In the genomic region with DNA sequence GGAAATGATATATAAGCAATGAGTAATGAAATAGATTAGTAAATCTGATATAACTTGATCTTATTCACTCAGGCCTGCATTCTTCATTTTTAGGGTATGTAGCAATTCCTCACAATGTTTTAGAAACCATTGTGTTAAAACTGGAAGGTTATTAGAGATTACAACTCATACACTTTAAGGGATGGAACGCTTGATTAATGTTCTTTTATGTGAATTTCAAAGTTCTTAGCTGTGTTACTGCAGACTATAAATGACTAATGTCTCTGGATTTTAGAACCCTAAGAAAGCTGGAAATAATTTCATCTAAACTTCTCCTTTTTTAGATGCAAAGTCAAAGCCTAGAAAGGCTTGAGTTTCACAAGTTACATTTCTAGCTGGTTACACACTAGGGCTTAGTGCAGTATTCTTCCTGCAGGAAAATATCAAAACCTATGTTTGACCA, we compare ENCODE assay signal across 20 cellular contexts.
DNase-seq lines count a peak whose midpoint lies in the region; ATAC-seq, FAIRE-seq and TF ChIP-seq lines count a peak whose summit lies in the region.
"Had no signal": no experiment of that assay in that cellular context is flagged by ENCODE, and none has a peak within 500 bp of the region (broad histone marks: within the 10 kb centered on the region; RNA-seq: fewer than 3 reads in every experiment).

No MANE protein-coding gene starts in this region.

- no peaks in the 10 kb centered on the region for H3K23me2 ChIP-seq in H9 (ENCODE audit: insufficient read length, low read depth, low read length, poor library complexity, severe bottlenecking)

- H3K56ac ChIP-seq in H9 (ENCODE audit: insufficient read length, low read depth, low read length) = no peak overlapping the region

- no peak overlapping the region for H3K14ac ChIP-seq in H9 (ENCODE audit: insufficient read depth, low read length)

- H3K9ac ChIP-seq in H9 (ENCODE audit: extremely low read depth, insufficient read length, low read length) = no peak overlapping the region

- no peaks in the 10 kb centered on the region for H3K36me3 ChIP-seq in thoracic aorta
- H3K36me3 ChIP-seq: right lobe of liver had no signal

- H3K4ac ChIP-seq in H9 (ENCODE audit: low read depth, low read length) = no peak overlapping the region

- H2BK20ac ChIP-seq in H9 (ENCODE audit: low read depth, low read length, poor library complexity, severe bottlenecking) = no peak overlapping the region

- H2BK12ac ChIP-seq in H9 (ENCODE audit: insufficient read length, low read depth, low read length) = no peak overlapping the region

- no peak overlapping the region for H3K4me2 ChIP-seq in H9 (ENCODE audit: insufficient read depth, insufficient read length, low read length)

- POLR2A ChIA-PET in activated CD8-positive, alpha-beta T cell treated with anti-CD3 and anti-CD28 coated beads, Interleukin-2, amount 10 ng/mL, durations not matched to agents 7 days and 5 days (lab: Charles Lee) = no interaction called here

- TF ChIP-seq CTCF in thoracic aorta (IDR thresholded peaks at IDR 0.05) (no peak), H9 (conservative IDR thresholded peaks at IDR 0.05) (no peak)

- DNase-seq in GM04504 (ENCODE audit: low read depth) (peak; percentile 79), fibroblast of peridontal ligament (ENCODE audit: extremely low read depth) (peak; percentile 68), thoracic aorta (ENCODE audit: low spot score) (no peak), H9 (no peak), urothelium cell line (ENCODE audit: low spot score) (no peak)
- no peak for DNase-seq in activated CD8-positive, alpha-beta T cell treated with anti-CD3 and anti-CD28 coated beads, Interleukin-2, amount 10 ng/mL, durations not matched to agents 7 days and 5 days
- DNase-seq: activated effector memory CD4-positive, alpha-beta T cell treated with anti-CD3 and anti-CD28 coated beads, Interleukin-2, amount 50 U/mL, for 16 hours; body of pancreas; CD8-positive, alpha-beta T cell; effector CD4-positive, alpha-beta T cell; Kasumi-1; NCI-H1694; OCI-M1; right lobe of liver; stimulated activated CD4-positive, alpha-beta T cell treated with anti-CD3 and anti-CD28 coated beads, Interleukin-4, amount 100 ng/mL, for 4 hours had no signal

- ATAC-seq in SK-N-SH treated with all-trans-retinoic acid at 6 μM for 48 hours = peak; percentile 69
- ATAC-seq in thoracic aorta (ENCODE audit: insufficient number of reproducible peaks, low FRiP score, low read depth) = peak; percentile 69
- no peak for ATAC-seq in activated CD8-positive, alpha-beta T cell treated with anti-CD3 and anti-CD28 coated beads, Interleukin-2, amount 10 ng/mL, durations not matched to agents 7 days and 5 days
- ATAC-seq: body of pancreas; CD8-positive, alpha-beta T cell; right lobe of liver had no signal

- H2BK15ac ChIP-seq in H9 (ENCODE audit: low read depth, low read length) = no peak overlapping the region

- no peak overlapping the region for H3K18ac ChIP-seq in H9 (ENCODE audit: insufficient read length, low read depth, low read length)

- no peak overlapping the region for H2AK5ac ChIP-seq in H9 (ENCODE audit: insufficient read length, low read length)

- no peak overlapping the region for H3K4me3 Mint-ChIP-seq in H9
- no peak overlapping the region for H3K4me3 Mint-ChIP-seq in activated CD8-positive, alpha-beta T cell treated with anti-CD3 and anti-CD28 coated beads, Interleukin-2, amount 10 ng/mL, durations not matched to agents 7 days and 5 days
- H3K4me3 Mint-ChIP-seq: CD8-positive, alpha-beta T cell; memory B cell; neural crest cell had no signal

- no peaks in the 10 kb centered on the region for H4K20me1 ChIP-seq in H9 (ENCODE audit: control insufficient read depth, insufficient read depth, insufficient read length)

- no peak for FAIRE-seq in urothelium cell line (lab: Jason Lieb, UNC)

- WGBS in H9 (ENCODE audit: extremely low coverage, insufficient read length, low lambda C conversion rate) = no CpG with 5 or more reads among the region's 1 CpG

- peaks cover 36 to 46% of the 10 kb centered on the region in 2 donors for H3K4me1 ChIP-seq in thoracic aorta (ENCODE audit: control insufficient read depth in 1 of 2, low read depth in 2 of 2)
- H3K4me1 ChIP-seq in H9 (ENCODE audit: insufficient read depth, low read length) = no peaks in the 10 kb centered on the region
- H3K4me1 ChIP-seq: body of pancreas, right lobe of liver had no signal

- no peak overlapping the region for H2BK5ac ChIP-seq in H9 (ENCODE audit: insufficient read length, low read length)

- no peak overlapping the region for H2BK120ac ChIP-seq in H9 (ENCODE audit: low read depth, low read length, poor library complexity, severe bottlenecking)

- no peak overlapping the region for H4K5ac ChIP-seq in H9 (ENCODE audit: insufficient read length, low read depth, low read length)

- H3K4me1 Mint-ChIP-seq in H9 = peaks cover 0 to 13% of the 10 kb centered on the region in 2 experiments; a peak in 3 of 4 replicates
- no peaks in the 10 kb centered on the region for H3K4me1 Mint-ChIP-seq in activated CD8-positive, alpha-beta T cell treated with anti-CD3 and anti-CD28 coated beads, Interleukin-2, amount 10 ng/mL, durations not matched to agents 7 days and 5 days (ENCODE audit: low read depth)
- H3K4me1 Mint-ChIP-seq: memory B cell had no signal

- CTCF ChIA-PET in activated CD8-positive, alpha-beta T cell treated with anti-CD3 and anti-CD28 coated beads, Interleukin-2, amount 10 ng/mL, durations not matched to agents 7 days and 5 days (lab: Charles Lee) = no interaction called here

- no peaks in the 10 kb centered on the region for H3K27me3 ChIP-seq in thoracic aorta (replicated peaks; ENCODE audit: insufficient read depth)
- H3K27me3 ChIP-seq in H9 (ENCODE audit: insufficient read depth, low read length) = no peaks in the 10 kb centered on the region
- H3K27me3 ChIP-seq: body of pancreas, right lobe of liver had no signal

- no peaks in the 10 kb centered on the region for H3K27me3 Mint-ChIP-seq in H9 (ENCODE audit: low read depth)
- peaks cover 3% of the 10 kb centered on the region for H3K27me3 Mint-ChIP-seq in activated CD8-positive, alpha-beta T cell treated with anti-CD3 and anti-CD28 coated beads, Interleukin-2, amount 10 ng/mL, durations not matched to agents 7 days and 5 days (ENCODE audit: low read depth)
- H3K27me3 Mint-ChIP-seq: memory B cell had no signal

- H4K8ac ChIP-seq in H9 (replicated peaks; ENCODE audit: insufficient read length, low read depth, low read length) = no peak overlapping the region

- no peak overlapping the region for H3T11ph ChIP-seq in H9 (ENCODE audit: low read length)

- H3K27ac ChIP-seq in thoracic aorta (peak overlapping the region; percentile 3 to 77), H9 (ENCODE audit: insufficient read length, low read depth, low read length) (no peak overlapping the region)
- H3K27ac ChIP-seq: body of pancreas, HL-60, right lobe of liver, VCaP had no signal

- H3K79me2 ChIP-seq in H9 (ENCODE audit: insufficient read depth, low read length) = no peaks in the 10 kb centered on the region

- H3K36me3 Mint-ChIP-seq in H9 (ENCODE audit: insufficient read depth in 1 of 3, low read depth in 3 of 3) = no peaks in the 10 kb centered on the region
- H3K36me3 Mint-ChIP-seq in activated CD8-positive, alpha-beta T cell treated with anti-CD3 and anti-CD28 coated beads, Interleukin-2, amount 10 ng/mL, durations not matched to agents 7 days and 5 days (ENCODE audit: low read depth) = no peaks in the 10 kb centered on the region
- H3K36me3 Mint-ChIP-seq: CD8-positive, alpha-beta T cell; memory B cell had no signal

- no peak overlapping the region for H3K23ac ChIP-seq in H9 (ENCODE audit: insufficient read length, low read depth, low read length)

- H3K4me3 ChIP-seq in thoracic aorta = no peak overlapping the region
- H3K4me3 ChIP-seq: body of pancreas, right lobe of liver had no signal

- no peak overlapping the region for H4K91ac ChIP-seq in H9 (ENCODE audit: insufficient read length, low read depth, low read length)

- no peak overlapping the region for H3K27ac Mint-ChIP-seq in H9
- no peak overlapping the region for H3K27ac Mint-ChIP-seq in activated CD8-positive, alpha-beta T cell treated with anti-CD3 and anti-CD28 coated beads, Interleukin-2, amount 10 ng/mL, durations not matched to agents 7 days and 5 days
- H3K27ac Mint-ChIP-seq: CD8-positive, alpha-beta T cell; memory B cell had no signal

- no peaks in the 10 kb centered on the region for H3K79me1 ChIP-seq in H9 (ENCODE audit: insufficient read depth, low read depth, low read length, poor library complexity, severe bottlenecking)

- no peaks in the 10 kb centered on the region for H3K9me3 Mint-ChIP-seq in H9
- H3K9me3 Mint-ChIP-seq in activated CD8-positive, alpha-beta T cell treated with anti-CD3 and anti-CD28 coated beads, Interleukin-2, amount 10 ng/mL, durations not matched to agents 7 days and 5 days (ENCODE audit: insufficient read depth) = no peaks in the 10 kb centered on the region
- H3K9me3 Mint-ChIP-seq: CD8-positive, alpha-beta T cell; neural crest cell had no signal

- no peaks in the 10 kb centered on the region for H3K9me3 ChIP-seq in thoracic aorta
- H3K9me3 ChIP-seq in H9 (ENCODE audit: control insufficient read depth, low read depth, low read length) = no peaks in the 10 kb centered on the region
- H3K9me3 ChIP-seq: body of pancreas, right lobe of liver had no signal

- H2AFZ ChIP-seq in H9 (ENCODE audit: low read length) = no peak overlapping the region

TF ChIP-seq in SK-N-SH treated with all-trans-retinoic acid at 6 μM for 48 hours, 23 proteins besides CTCF, POLR2A, EP300 and RAD21:
- TF ChIP-seq ZC3H10 (CRISPR knock-in tag; IDR thresholded peaks at IDR 0.05) (no peak), RARB (CRISPR knock-in tag; IDR thresholded peaks at IDR 0.05) (no peak), ESRRG (CRISPR knock-in tag; IDR thresholded peaks at IDR 0.05) (no peak), CSDC2 (CRISPR knock-in tag; IDR thresholded peaks at IDR 0.05) (no peak), SNAI2 (CRISPR knock-in tag; IDR thresholded peaks at IDR 0.05) (no peak), ZNF70 (CRISPR knock-in tag; IDR thresholded peaks at IDR 0.05) (no peak), TCF4 (CRISPR knock-in tag; IDR thresholded peaks at IDR 0.05; ENCODE audit: borderline replicate concordance) (no peak), TOX (CRISPR knock-in tag; IDR thresholded peaks at IDR 0.05; ENCODE audit: borderline replicate concordance) (no peak), PPARA (CRISPR knock-in tag; IDR thresholded peaks at IDR 0.05; ENCODE audit: borderline replicate concordance) (no peak)
TF ChIP-seq in SK-N-SH treated with all-trans-retinoic acid at 6 μM for 48 hours: peak in this region for 0.

Comparison
In these comparisons a context has a peak if more than half of its experiments do, and no peak if none do; other contexts are left out.
1. DNase-seq: peak in GM04504 (single experiment) and fibroblast of peridontal ligament (single experiment); none in thoracic aorta (single experiment), H9 (single experiment), activated CD8-positive, alpha-beta T cell treated with anti-CD3 and anti-CD28 coated beads, Interleukin-2, amount 10 ng/mL, durations not matched to agents 7 days and 5 days (single experiment) and urothelium cell line (single experiment).